In the genomic region with DNA sequence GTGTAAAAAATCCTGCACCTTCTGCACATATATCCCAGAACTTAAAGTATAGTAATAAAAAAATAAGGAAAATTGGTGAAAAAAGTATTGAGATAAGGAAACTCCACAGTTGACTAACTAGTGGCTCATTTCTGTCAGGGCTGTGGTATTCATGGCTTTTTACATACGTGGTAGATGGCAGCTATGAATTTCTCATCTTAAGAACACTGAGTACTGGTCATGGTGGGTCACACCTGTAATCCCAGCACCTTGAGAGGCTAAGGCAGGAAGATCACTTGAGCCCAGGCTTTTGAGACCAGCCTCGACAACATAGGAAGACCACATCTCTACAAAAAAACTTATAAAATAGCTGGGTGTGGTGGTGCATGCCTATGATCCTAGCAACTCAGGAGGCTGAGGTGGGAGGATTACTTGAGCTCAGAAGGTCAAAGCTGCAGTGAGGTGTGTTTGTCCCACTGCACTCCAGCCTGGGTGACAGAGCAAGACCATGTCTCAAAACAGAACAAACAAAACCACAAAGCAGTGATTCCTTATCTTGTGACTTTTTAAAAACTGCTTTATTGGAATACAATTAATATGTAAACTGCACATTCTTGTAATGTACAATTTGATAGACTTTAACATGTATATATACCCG, we compare ENCODE assay signal across 29 cellular contexts. TPM values are rescaled to one million over a fixed set of nuclear protein-coding genes. Genes with fewer than 3 reads are reported as not detected.
DNase-seq lines count a peak whose midpoint lies in the region; ATAC-seq and TF ChIP-seq lines count a peak whose summit lies in the region.
"Had no signal": no experiment of that assay in that cellular context is flagged by ENCODE, and none has a peak within 500 bp of the region (broad histone marks: within the 10 kb centered on the region; RNA-seq: fewer than 3 reads in every experiment).

No MANE protein-coding gene starts in this region.

- peak; percentile 43 for ATAC-seq in activated T-cell treated with anti-CD3 and anti-CD28 coated beads, Interleukin-2, amount 50 U/mL, for 4 hours
- ATAC-seq in GM21529 (IDR thresholded peaks at IDR 0.05; ENCODE audit: unreplicated experiment) (peak; percentile 44), HG03342 (IDR thresholded peaks at IDR 0.05; ENCODE audit: unreplicated experiment) (peak; percentile 48), GM18873 (IDR thresholded peaks at IDR 0.05; ENCODE audit: low FRiP score, unreplicated experiment) (no peak), GM21619 (IDR thresholded peaks at IDR 0.05; ENCODE audit: unreplicated experiment) (no peak), body of pancreas (no peak)
- ATAC-seq in stimulated activated naive CD8-positive, alpha-beta T cell treated with anti-CD3 and anti-CD28 coated beads, Interleukin-15, Interleukin-2, amounts not matched to agents 100 U/mL and 50 U/mL, for 24 hours, result peak; percentile 52
- ATAC-seq: gastrocnemius medialis, K562, WTC11 had no signal

- H3K9me3 ChIP-seq in body of pancreas, result peaks cover 0 to 4% (median 0%) of the 10 kb centered on the region in 3 donors
- H3K9me3 ChIP-seq: gastrocnemius medialis had no signal

- TF ChIP-seq CTCF in body of pancreas (IDR thresholded peaks at IDR 0.05), result no peak

- 84 to 85% methylated on average over 3 of the region's 3 CpGs for WGBS in body of pancreas, 2 donors

- intact Hi-C loops in body of pancreas (cut with DNase I), result no loop called here

- H3K4me3 ChIP-seq in body of pancreas, result no peak overlapping the region
- H3K4me3 ChIP-seq: gastrocnemius medialis, hepatocyte, K562, PC-9, smooth muscle cell had no signal

- peaks cover 4% of the 10 kb centered on the region for H3K36me3 Mint-ChIP-seq in activated T-cell treated with anti-CD3 and anti-CD28 coated beads, Interleukin-2, amount 50 U/mL, for 4 hours (ENCODE audit: insufficient read depth)

- peaks cover 23% of the 10 kb centered on the region for H3K9me3 Mint-ChIP-seq in activated T-cell treated with anti-CD3 and anti-CD28 coated beads, Interleukin-2, amount 50 U/mL, for 4 hours

- H3K4me1 ChIP-seq in body of pancreas, result peaks cover 12% of the 10 kb centered on the region
- H3K4me1 ChIP-seq: Caco-2, gastrocnemius medialis had no signal

- peaks cover 36% of the 10 kb centered on the region for H3K4me1 Mint-ChIP-seq in activated T-cell treated with anti-CD3 and anti-CD28 coated beads, Interleukin-2, amount 50 U/mL, for 4 hours (ENCODE audit: low read depth)

- H3K36me3 ChIP-seq in body of pancreas (replicated peaks in 1 of 2; ENCODE audit: insufficient read depth in 1 of 2, low read depth in 2 of 2), result no peaks in the 10 kb centered on the region
- H3K36me3 ChIP-seq: gastrocnemius medialis had no signal

- H3K4me3 Mint-ChIP-seq in activated T-cell treated with anti-CD3 and anti-CD28 coated beads, Interleukin-2, amount 50 U/mL, for 4 hours, result no peak overlapping the region
- H3K4me3 Mint-ChIP-seq: activated CD4-positive, alpha-beta memory T cell treated with anti-CD3 and anti-CD28 coated beads for 36 hours; activated naive CD8-positive, alpha-beta T cell; immature natural killer cell; WTC11 had no signal

- no peak for DNase-seq in activated T-cell treated with anti-CD3 and anti-CD28 coated beads, Interleukin-2, amount 50 U/mL, for 4 hours
- no peak for DNase-seq in activated T-cell treated with anti-CD3 and anti-CD28 coated beads for 4 hours
- no peak for DNase-seq in stimulated activated naive CD8-positive, alpha-beta T cell treated with anti-CD3 and anti-CD28 coated beads, Interleukin-15, Interleukin-2, amounts not matched to agents 100 U/mL and 50 U/mL, for 24 hours
- DNase-seq in body of pancreas, result no peak
- DNase-seq: ACHN; activated CD4-positive, alpha-beta memory T cell treated with anti-CD3 and anti-CD28 coated beads for 36 hours; C1 segment of cervical spinal cord; Caco-2; central memory CD4-positive, alpha-beta T cell; dermis blood vessel endothelial cell; DMS79; gastrocnemius medialis; immature natural killer cell; mesendoderm; naive B cell; NCI-H146; NK-92 treated with Interleukin-12 subunit alpha and Interleukin-12 subunit beta, amount 100 ng/mL, for 24 hours; PC-9; SHP77 treated with DMSO at 0.1 percent for 48 hours; T-helper 9 cell had no signal

- H3K27me3 ChIP-seq in body of pancreas, result no peaks in the 10 kb centered on the region
- H3K27me3 ChIP-seq: gastrocnemius medialis, hepatocyte had no signal

- H3K27ac ChIP-seq in body of pancreas, result no peak overlapping the region
- H3K27ac ChIP-seq: gastrocnemius medialis, hepatocyte, PC-9 had no signal

- no peaks in the 10 kb centered on the region for H3K27me3 Mint-ChIP-seq in activated T-cell treated with anti-CD3 and anti-CD28 coated beads, Interleukin-2, amount 50 U/mL, for 4 hours (ENCODE audit: low read depth)
- H3K27me3 Mint-ChIP-seq: activated CD4-positive, alpha-beta memory T cell treated with anti-CD3 and anti-CD28 coated beads for 36 hours; activated naive CD8-positive, alpha-beta T cell; naive B cell had no signal

- TF ChIP-seq POLR2A in body of pancreas (IDR thresholded peaks at IDR 0.05), result no peak

RNA-seq across cellular contexts. Expression of a gene that starts 16.8 kb away (rescaled TPM):
- total RNA-seq in activated T-cell treated with anti-CD3 and anti-CD28 coated beads, Interleukin-2, amount 50 U/mL, for 4 hours, result 10 to 100 TPM; 20.8 to 23.0 (median 22.0) TPM
- 10 to 100 TPM; 14.8 to 20.0 TPM for total RNA-seq in body of pancreas

Comparison
In these comparisons a context has a peak if more than half of its experiments do, and no peak if none do; other contexts are left out.
1. ATAC-seq: peak in activated T-cell treated with anti-CD3 and anti-CD28 coated beads, Interleukin-2, amount 50 U/mL, for 4 hours (2 of 2), GM21529 (single experiment), HG03342 (single experiment) and stimulated activated naive CD8-positive, alpha-beta T cell treated with anti-CD3 and anti-CD28 coated beads, Interleukin-15, Interleukin-2, amounts not matched to agents 100 U/mL and 50 U/mL, for 24 hours (single experiment); none in GM18873 (single experiment), GM21619 (single experiment) and body of pancreas (single experiment).